16 cellular contexts compared by ENCODE assay signal in the genomic region with DNA sequence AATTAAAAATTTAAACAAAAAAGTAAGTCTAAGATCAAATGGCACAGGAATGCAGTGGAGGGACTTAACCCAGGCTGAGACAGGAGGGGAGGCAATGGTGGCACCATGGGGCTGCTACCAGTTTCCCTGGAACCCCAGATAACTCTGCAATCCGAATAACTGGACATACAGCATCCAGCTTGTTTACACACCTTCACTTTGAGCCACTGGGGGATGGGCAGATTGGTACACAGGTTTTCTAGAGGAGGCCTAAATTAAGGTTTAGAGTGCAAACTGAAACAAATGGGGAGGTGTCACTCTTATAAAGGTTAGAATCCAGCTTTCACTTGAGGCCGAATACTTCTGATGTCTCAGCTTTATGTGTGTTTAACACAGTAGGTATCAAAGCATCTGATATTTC.
DNase-seq lines count a peak whose midpoint lies in the region; ATAC-seq and TF ChIP-seq lines count a peak whose summit lies in the region.
"Had no signal": no experiment of that assay in that cellular context is flagged by ENCODE, and none has a peak within 500 bp of the region (broad histone marks: within the 10 kb centered on the region; RNA-seq: fewer than 3 reads in every experiment).

No MANE protein-coding gene starts in this region.

- H3K9me3 ChIP-seq in ascending aorta: no peaks in the 10 kb centered on the region
- H3K9me3 ChIP-seq in gastroesophageal sphincter: no peaks in the 10 kb centered on the region
- H3K9me3 ChIP-seq in transverse colon: peaks cover 0 to 3% of the 10 kb centered on the region in 2 donors
- no peaks in the 10 kb centered on the region for H3K9me3 ChIP-seq in colonic mucosa

- H3K36me3 Mint-ChIP-seq in osteocyte (ENCODE audit: unreplicated experiment): no peaks in the 10 kb centered on the region

- peak overlapping the region; percentile 44 for H3K27ac Mint-ChIP-seq in osteocyte (ENCODE audit: unreplicated experiment)

- peaks cover 67% of the 10 kb centered on the region for H3K4me1 Mint-ChIP-seq in osteocyte (ENCODE audit: unreplicated experiment)

- WGBS in gastroesophageal sphincter (ENCODE audit: low coverage in 1 of 2), 2 donors: 71 to 88% methylated on average over 1 to 2 of the region's 2 CpGs
- 79 to 100% methylated on average over 1 to 2 of the region's 2 CpGs for WGBS in transverse colon (ENCODE audit: low coverage in 1 of 2), 2 donors

- no peak overlapping the region for H3K4me3 Mint-ChIP-seq in osteocyte (ENCODE audit: unreplicated experiment)

- H3K27me3 Mint-ChIP-seq in osteocyte (ENCODE audit: unreplicated experiment): no peaks in the 10 kb centered on the region

- intact Hi-C loops in ascending aorta (cut with DNase I) (no loop called here), transverse colon (cut with DNase I; ENCODE audit: low total_unique reads) (loop anchor here (10.0 kb wide), 1 partner anchor 190 kb away; a partner anchor contains a TSS), left ventricle myocardium superior (cut with micrococcal nuclease) (no loop called here), colonic mucosa (cut with DNase I) (no loop called here)

- ATAC-seq in gastroesophageal sphincter: no peak
- no peak for ATAC-seq in left ventricle myocardium superior

- DNase-seq in ascending aorta (ENCODE audit: low spot score in 2 of 2) (no peak), osteocyte (ENCODE audit: extremely low spot score, unreplicated experiment) (no peak), transverse colon (no peak), left ventricle myocardium superior (no peak), NAMALWA (ENCODE audit: low spot score) (no peak), colonic mucosa (no peak), dedifferentiated amniotic fluid mesenchymal stem cell (ENCODE audit: extremely low spot score) (no peak)
- DNase-seq: GF-D8, Kasumi-1, NCI-H1417 treated with DMSO at 0.1 percent for 48 hours, NCI-H2029 treated with DMSO at 0.1 percent for 48 hours, NCI-H510A, NCI-H82, SHP77 treated with DMSO at 0.1 percent for 48 hours had no signal

- H3K4me3 ChIP-seq in ascending aorta (no peak overlapping the region), gastroesophageal sphincter (no peak overlapping the region), transverse colon (no peak overlapping the region), colonic mucosa (no peak overlapping the region)
- H3K4me3 ChIP-seq: BLaER1 treated with 17β-estradiol and CSF1 and Interleukin-3, amounts not matched to agents 10 nM and 100 nM had no signal

- peaks cover 1% of the 10 kb centered on the region for H3K9me3 Mint-ChIP-seq in osteocyte (ENCODE audit: unreplicated experiment)

- peak overlapping the region; percentile 10 to 53 for H3K27ac ChIP-seq in ascending aorta
- H3K27ac ChIP-seq in gastroesophageal sphincter: peak overlapping the region; percentile 79 to 90 (median 86)
- peak overlapping the region; percentile 36 to 82 (median 77) for H3K27ac ChIP-seq in transverse colon
- H3K27ac ChIP-seq in colonic mucosa: no peak overlapping the region
- H3K27ac ChIP-seq: BLaER1 treated with 17β-estradiol and CSF1 and Interleukin-3, amounts not matched to agents 10 nM and 100 nM had no signal

- H3K27me3 ChIP-seq in ascending aorta (no peaks in the 10 kb centered on the region), gastroesophageal sphincter (no peaks in the 10 kb centered on the region), transverse colon (no peaks in the 10 kb centered on the region), colonic mucosa (no peaks in the 10 kb centered on the region)
- H3K27me3 ChIP-seq: BLaER1 treated with 17β-estradiol and CSF1 and Interleukin-3, amounts not matched to agents 10 nM and 100 nM had no signal

- in situ Hi-C loops in transverse colon (cut with MboI; ENCODE audit: low pct_ligation_motif_present in 1 of 4, low pct_unique_long_range_greater_than_20kb in 1 of 4, low sequenced_read_pairs in 3 of 4): no loop called here

- H3K9ac ChIP-seq in colonic mucosa (ENCODE audit: low read depth in 2 of 2, low read length in 2 of 2): no peak overlapping the region
- H3K9ac ChIP-seq: BLaER1 treated with 17β-estradiol and CSF1 and Interleukin-3, amounts not matched to agents 10 nM and 100 nM had no signal

- H3K36me3 ChIP-seq in ascending aorta: no peaks in the 10 kb centered on the region
- H3K36me3 ChIP-seq in gastroesophageal sphincter: no peaks in the 10 kb centered on the region
- no peaks in the 10 kb centered on the region for H3K36me3 ChIP-seq in transverse colon
- H3K36me3 ChIP-seq in colonic mucosa: no peaks in the 10 kb centered on the region
- H3K36me3 ChIP-seq: BLaER1 treated with 17β-estradiol and CSF1 and Interleukin-3, amounts not matched to agents 10 nM and 100 nM had no signal

- no peak for TF ChIP-seq CTCF in ascending aorta (IDR thresholded peaks at IDR 0.05)
- no peak for TF ChIP-seq CTCF in gastroesophageal sphincter (IDR thresholded peaks at IDR 0.05)
- TF ChIP-seq CTCF in osteocyte (IDR thresholded peaks at IDR 0.05): no peak
- TF ChIP-seq CTCF in transverse colon (IDR thresholded peaks at IDR 0.05): no peak
- TF ChIP-seq CTCF in colonic mucosa (IDR thresholded peaks at IDR 0.05): no peak

- peaks cover 0 to 27% of the 10 kb centered on the region in 2 donors for H3K4me1 ChIP-seq in ascending aorta
- H3K4me1 ChIP-seq in gastroesophageal sphincter: peaks cover 0 to 34% (median 7%) of the 10 kb centered on the region in 3 donors
- H3K4me1 ChIP-seq in transverse colon: peaks cover 0 to 5% (median 0%) of the 10 kb centered on the region in 4 donors
- no peaks in the 10 kb centered on the region for H3K4me1 ChIP-seq in colonic mucosa

- TF ChIP-seq POLR2A in gastroesophageal sphincter (IDR thresholded peaks at IDR 0.05): no peak
- no peak for TF ChIP-seq POLR2A in transverse colon (IDR thresholded peaks at IDR 0.05)

- TF ChIP-seq EP300 in gastroesophageal sphincter (IDR thresholded peaks at IDR 0.05) (no peak), transverse colon (IDR thresholded peaks at IDR 0.05; ENCODE audit: low read depth) (no peak)
